In genomic region chr15:38690221-38690620, GRCh38 we compare ENCODE assay signal across 13 cellular contexts.
A peak's percentile ranks its signal among the peaks of the same experiment; 100 is the strongest.
DNase-seq lines count a peak whose midpoint lies in the region; ATAC-seq, FAIRE-seq and TF ChIP-seq lines count a peak whose summit lies in the region.
"Had no signal": no experiment of that assay in that cellular context is flagged by ENCODE, and none has a peak within 500 bp of the region (broad histone marks: within the 10 kb centered on the region; RNA-seq: fewer than 3 reads in every experiment).

No MANE protein-coding gene starts in this region.

- H3K4me3 ChIP-seq in OCI-LY3 (ENCODE audit: low read length) (peak overlapping the region; percentile 59), GM12878 (no peak overlapping the region)
- H3K4me3 ChIP-seq: lower lobe of right lung, Peyer's patch, right atrium auricular region, thoracic aorta had no signal

- WGBS in GM12878 (ENCODE audit: insufficient coverage, insufficient replicate concordance, low lambda C conversion rate, missing lambda C conversion rate): 2% methylated on average over 5 of the region's 5 CpGs

- peak overlapping the region; percentile 69 for H3K4me3 Mint-ChIP-seq in activated CD4-positive, alpha-beta T cell treated with anti-CD3 and anti-CD28 coated beads, Interleukin-2, amount 10 ng/mL, durations not matched to agents 24 days and 14 days
- no peak overlapping the region for H3K4me3 Mint-ChIP-seq in mesothelial cell of epicardium

- TF ChIP-seq CTCF in OCI-LY3 (IDR thresholded peaks at IDR 0.05; ENCODE audit: low read depth, low read length) (no peak), GM12878 (IDR thresholded peaks at IDR 0.05 in 2 of 3, conservative IDR thresholded peaks at IDR 0.05 in 1 of 3; ENCODE audit: control insufficient read depth in 2 of 3, extremely low read depth in 1 of 3, insufficient read depth in 1 of 3, low read depth in 3 of 3, low read length in 3 of 3) (no peak), mesothelial cell of epicardium (IDR thresholded peaks at IDR 0.05; ENCODE audit: unreplicated experiment) (no peak)

- POLR2A ChIA-PET in GM12878 (lab: Charles Lee): interaction anchor here (0.9 to 6.9 kb wide), 21 partner anchors 8 to 938 kb away, joined by 3 to 45 read pairs (median 6); partner anchors contain the start of gene FAM98B

- H3K36me3 Mint-ChIP-seq in activated CD4-positive, alpha-beta T cell treated with anti-CD3 and anti-CD28 coated beads, Interleukin-2, amount 10 ng/mL, durations not matched to agents 24 days and 14 days (ENCODE audit: low read depth): peaks cover 2% of the 10 kb centered on the region
- no peaks in the 10 kb centered on the region for H3K36me3 Mint-ChIP-seq in mesothelial cell of epicardium

- no peak for TF ChIP-seq RAD21 in GM12878 (IDR thresholded peaks at IDR 0.05; ENCODE audit: insufficient read depth, low read depth, low read length)

- peak overlapping the region; percentile 77 for H3K9ac ChIP-seq in OCI-LY3 (ENCODE audit: low read length)
- H3K9ac ChIP-seq in GM12878 (ENCODE audit: control insufficient read depth, insufficient read depth, low read length): no peak overlapping the region

- peak overlapping the region; percentile 97 for H3K27ac Mint-ChIP-seq in activated CD4-positive, alpha-beta T cell treated with anti-CD3 and anti-CD28 coated beads, Interleukin-2, amount 10 ng/mL, durations not matched to agents 24 days and 14 days
- H3K27ac Mint-ChIP-seq in mesothelial cell of epicardium: no peak overlapping the region

- H3K9me3 Mint-ChIP-seq in activated CD4-positive, alpha-beta T cell treated with anti-CD3 and anti-CD28 coated beads, Interleukin-2, amount 10 ng/mL, durations not matched to agents 24 days and 14 days: no peaks in the 10 kb centered on the region
- peaks cover 3% of the 10 kb centered on the region for H3K9me3 Mint-ChIP-seq in mesothelial cell of epicardium

- peaks cover 74% of the 10 kb centered on the region for H3K4me1 Mint-ChIP-seq in activated CD4-positive, alpha-beta T cell treated with anti-CD3 and anti-CD28 coated beads, Interleukin-2, amount 10 ng/mL, durations not matched to agents 24 days and 14 days
- H3K4me1 Mint-ChIP-seq in mesothelial cell of epicardium: peaks cover 40% of the 10 kb centered on the region

- in situ Hi-C loops in GM12878 (cut with MboI): loop anchor here (10.0 kb wide), 2 partner anchors 245 to 695 kb away; no protein-coding TSS in a partner anchor

- H3K36me3 ChIP-seq in OCI-LY3 (replicated peaks; ENCODE audit: low read depth, low read length) (peaks cover 3% of the 10 kb centered on the region), GM12878 (ENCODE audit: control insufficient read depth in 2 of 2, insufficient read depth in 2 of 2, low read length in 1 of 2) (no peaks in the 10 kb centered on the region)
- H3K36me3 ChIP-seq: lower lobe of right lung, Peyer's patch, right atrium auricular region, thoracic aorta had no signal

- TSS peak; percentile 69 for BruUV-seq in GM12878 (replicated peaks; lab: Mats Ljungman, UMichigan)

- no peaks in the 10 kb centered on the region for H3K79me2 ChIP-seq in OCI-LY3 (ENCODE audit: low read length)
- no peaks in the 10 kb centered on the region for H3K79me2 ChIP-seq in GM12878 (ENCODE audit: control insufficient read depth, insufficient read depth, low read length)

- CTCF ChIA-PET in GM12878 (lab: Yijun Ruan, JAX): interaction anchor here (0.6 to 15.4 kb wide), 66 partner anchors 7 to 1376 kb away, joined by 3 to 288 read pairs (median 8); partner anchors contain the start of genes FAM98B and RASGRP1

- peak overlapping the region; percentile 92 for H3K27ac ChIP-seq in OCI-LY3 (ENCODE audit: low read length)
- H3K27ac ChIP-seq in GM12878 (ENCODE audit: control insufficient read depth, insufficient read depth): peak overlapping the region; percentile 25
- H3K27ac ChIP-seq: lower lobe of right lung, Peyer's patch, right atrium auricular region, thoracic aorta had no signal

- H2AFZ ChIP-seq in OCI-LY3 (ENCODE audit: low read depth, low read length) (no peak overlapping the region), GM12878 (ENCODE audit: control insufficient read depth, low read depth, low read length) (peak overlapping the region; percentile 13)

- TF ChIP-seq POLR2A in GM12892 (IDR thresholded peaks at IDR 0.05; ENCODE audit: low read depth, low read length) (no peak), GM12878 (IDR thresholded peaks at IDR 0.05; ENCODE audit: low read depth, low read length) (no peak)

- no peak for TF ChIP-seq EP300 in GM12878 (IDR thresholded peaks at IDR 0.05; ENCODE audit: borderline replicate concordance in 1 of 2, control insufficient read depth in 1 of 2, low read depth in 2 of 2, low read length in 2 of 2)

- no peaks in the 10 kb centered on the region for H3K27me3 Mint-ChIP-seq in activated CD4-positive, alpha-beta T cell treated with anti-CD3 and anti-CD28 coated beads, Interleukin-2, amount 10 ng/mL, durations not matched to agents 24 days and 14 days
- H3K27me3 Mint-ChIP-seq in mesothelial cell of epicardium (ENCODE audit: low read depth): no peaks in the 10 kb centered on the region

- H3K4me1 ChIP-seq in OCI-LY3 (ENCODE audit: low read length) (peaks cover 98% of the 10 kb centered on the region), GM12878 (ENCODE audit: control insufficient read depth, insufficient read depth, low read length) (peaks cover 25% of the 10 kb centered on the region)
- H3K4me1 ChIP-seq: lower lobe of right lung, Peyer's patch had no signal

- H3K4me2 ChIP-seq in OCI-LY3 (ENCODE audit: low read length) (peak overlapping the region; percentile 77), GM12878 (ENCODE audit: control insufficient read depth, insufficient read depth) (peak overlapping the region; percentile 41)

- H4K20me1 ChIP-seq in OCI-LY3 (ENCODE audit: insufficient read depth, low read length) (no peaks in the 10 kb centered on the region), GM12878 (ENCODE audit: control insufficient read depth, insufficient read depth) (no peaks in the 10 kb centered on the region)

- peak; percentile 18 for ATAC-seq in GM12878
- ATAC-seq: activated CD4-positive, CD25-positive, alpha-beta regulatory T cell treated with anti-CD3 and anti-CD28 coated beads, Interleukin-2, amount 50 U/mL, for 24 hours had no signal

- intact Hi-C loops in activated CD4-positive, alpha-beta T cell treated with anti-CD3 and anti-CD28 coated beads, Interleukin-2, amount 10 ng/mL, durations not matched to agents 24 days and 14 days (cut with micrococcal nuclease): loop anchor here (1.0 kb wide), 4 partner anchors 126 to 250 kb away; partner anchors contain the start of gene RASGRP1
- intact Hi-C loops in GM12878 (cut with micrococcal nuclease; ENCODE audit: unreplicated experiment): loop anchor here (2.0 kb wide), 2 partner anchors 215 to 249 kb away; no protein-coding TSS in a partner anchor

- peak; percentile 65 for DNase-seq in activated CD4-positive, alpha-beta T cell treated with anti-CD3 and anti-CD28 coated beads, Interleukin-2, amount 10 ng/mL, durations not matched to agents 24 days and 14 days
- no peak for DNase-seq in activated CD4-positive, alpha-beta T cell treated with anti-CD3 and anti-CD28 coated beads for 4 hours
- DNase-seq in GM12892 (ENCODE audit: insufficient read length): no peak
- no peak for DNase-seq in GM12878 (ENCODE audit: low read depth, low spot score)
- DNase-seq in RPMI8226: no peak
- DNase-seq in AG08395 (ENCODE audit: low spot score): no peak
- DNase-seq in mesothelial cell of epicardium (ENCODE audit: low spot score in 2 of 2, unreplicated experiment in 2 of 2): no peak

- SMC1A ChIA-PET in GM12878 (lab: Charles Lee; ENCODE audit: uncharacterized antibody, unreplicated experiment): interaction anchor here (0.6 to 17.6 kb wide), 40 partner anchors 7 to 266 kb away, joined by 3 to 293 read pairs (median 9); partner anchors contain the start of genes FAM98B and RASGRP1

- H3K27me3 ChIP-seq in OCI-LY3 (ENCODE audit: low read depth, low read length) (no peaks in the 10 kb centered on the region), GM12878 (replicated peaks in 1 of 2; ENCODE audit: control insufficient read depth in 2 of 2, insufficient read depth in 2 of 2, low read length in 1 of 2) (no peaks in the 10 kb centered on the region)
- H3K27me3 ChIP-seq: Peyer's patch, right atrium auricular region had no signal

- no peaks in the 10 kb centered on the region for H3K9me3 ChIP-seq in OCI-LY3 (ENCODE audit: insufficient read depth, low read length)
- no peaks in the 10 kb centered on the region for H3K9me3 ChIP-seq in GM12878 (replicated peaks; ENCODE audit: control insufficient read depth, insufficient read depth, low read length)
- H3K9me3 ChIP-seq: lower lobe of right lung, Peyer's patch, right atrium auricular region, thoracic aorta had no signal

- RAD21 ChIA-PET in GM12878 (lab: Charles Lee; ENCODE audit: unreplicated experiment): interaction anchor here (0.6 to 12.0 kb wide), 37 partner anchors 7 to 265 kb away, joined by 3 to 322 read pairs (median 9); partner anchors contain the start of genes FAM98B and RASGRP1

- FAIRE-seq in GM12892 (lab: Jason Lieb, UNC): peak; percentile 86
- no peak for FAIRE-seq in GM12878 (lab: Jason Lieb, UNC)

TF ChIP-seq in GM12878, 131 proteins besides CTCF, POLR2A, EP300 and RAD21:
- TF ChIP-seq SUZ12 (IDR thresholded peaks at IDR 0.05; ENCODE audit: unreplicated experiment) (no peak), BHLHE40 (IDR thresholded peaks at IDR 0.05; ENCODE audit: borderline replicate concordance in 1 of 2, low read depth in 2 of 2, low read length in 1 of 2) (0 out of 4 replicates have a peak, but pooled peaks of 1 of the 2 experiments have one; percentile 19)
TF ChIP-seq in GM12878: peak in this region for 1.
